8 cellular contexts compared by ENCODE assay signal in genomic region chr7:108559253-108559652, GRCh38.
"Had no signal": no experiment of that assay in that cellular context is flagged by ENCODE, and none has a peak within 500 bp of the region (broad histone marks: within the 10 kb centered on the region; RNA-seq: fewer than 3 reads in every experiment).

No MANE protein-coding gene starts in this region.

- H3K27me3 Mint-ChIP-seq: IgD-negative memory B cell had no signal

- H3K27ac ChIP-seq: KMS-11 had no signal

- DNase-seq: GOT3, H7, HCEC 1CT, Karpas-422, KBM-7 had no signal

- H3K9ac ChIP-seq: KMS-11 had no signal

- H3K4me3 Mint-ChIP-seq: IgD-negative memory B cell had no signal

- FAIRE-seq: HTR-8/SVneo had no signal

- H3K4me2 ChIP-seq: KMS-11 had no signal
